Comparison of ENCODE assay signal across 8 cellular contexts in the genomic region with DNA sequence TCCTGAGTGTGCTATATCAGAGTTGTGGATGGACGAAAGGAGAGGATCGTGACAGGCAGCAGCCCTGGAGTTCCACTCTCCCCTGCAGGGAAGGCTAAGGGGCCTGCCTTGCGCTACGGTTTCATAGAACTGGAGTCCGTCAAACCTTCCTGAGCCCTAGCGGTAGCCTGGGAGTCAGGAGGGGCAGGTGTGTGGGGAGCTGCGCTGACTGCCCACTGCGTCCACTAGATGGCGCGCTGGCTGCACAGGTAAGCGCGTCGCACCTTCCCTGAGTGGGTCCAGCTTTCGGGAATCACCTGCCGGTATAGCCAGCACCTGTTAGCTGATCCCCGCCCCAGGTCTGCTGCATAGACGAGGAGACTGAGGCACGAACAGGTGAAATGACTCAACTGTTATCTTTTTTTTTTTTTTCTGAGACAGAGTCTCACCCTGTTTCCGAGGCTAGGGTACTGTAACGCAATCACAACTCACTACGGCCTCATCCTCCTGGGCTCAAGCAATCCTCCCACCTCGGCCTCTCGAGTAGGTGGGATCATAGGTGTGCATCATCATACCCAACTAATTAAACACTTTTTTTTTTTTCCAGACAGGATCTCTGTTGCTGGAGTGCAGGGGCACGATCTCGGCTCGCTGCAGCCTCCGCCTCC. TPM values are rescaled to one million over a fixed set of nuclear protein-coding genes. Genes with fewer than 3 reads are reported as not detected.
A peak's percentile ranks its signal among the peaks of the same experiment; 100 is the strongest.
DNase-seq lines count a peak whose midpoint lies in the region; ATAC-seq and TF ChIP-seq lines count a peak whose summit lies in the region.

No MANE protein-coding gene starts in this region.

- TF ChIP-seq CTCF in BE2C (IDR thresholded peaks at IDR 0.05; ENCODE audit: low read depth, low read length) (peak; percentile 87), dorsolateral prefrontal cortex (IDR thresholded peaks at IDR 0.05 in 54 of 56, conservative IDR thresholded peaks at IDR 0.05 in 2 of 56; ENCODE audit: low read depth in 1 of 56, partially characterized antibody in 56 of 56) (peak; percentile 30 to 84 (median 71))

- peak; percentile 65 for ATAC-seq in stimulated activated naive CD8-positive, alpha-beta T cell treated with anti-CD3 and anti-CD28 coated beads, Interleukin-15, Interleukin-2, amounts not matched to agents 100 U/mL and 50 U/mL, for 24 hours
- ATAC-seq in HG03139 (IDR thresholded peaks at IDR 0.05; ENCODE audit: unreplicated experiment): no peak

- H3K4me2 ChIP-seq in GM23248 (ENCODE audit: unreplicated experiment): no peak overlapping the region

- H3K4me3 ChIP-seq in BE2C (ENCODE audit: low read depth, low read length) (no peak overlapping the region), GM23248 (no peak overlapping the region), dorsolateral prefrontal cortex (no peak overlapping the region)

- H3K4me1 ChIP-seq in BE2C (no peaks in the 10 kb centered on the region), GM23248 (ENCODE audit: insufficient read depth) (peaks cover 24% of the 10 kb centered on the region)

- H3F3A ChIP-seq in GM23248 (ENCODE audit: insufficient read depth): peaks cover 10% of the 10 kb centered on the region

- intact Hi-C loops in dorsolateral prefrontal cortex (cut with DNase I): no loop called here

- DNase-seq in BE2C (peak; percentile 57), GM23248 (peak; percentile 48), NCI-H2196 treated with DMSO at 0.1 percent for 48 hours (lab: John Stamatoyannopoulos, UW; ENCODE audit: unreplicated experiment) (peak; percentile 54), dorsolateral prefrontal cortex (peak; percentile 27 to 67 (median 44)), myocyte (ENCODE audit: low read depth) (peak; percentile 35)
- DNase-seq in activated CD4-positive, alpha-beta T cell treated with anti-CD3 and anti-CD28 coated beads for 48 hours: peak; percentile 75
- DNase-seq in stimulated activated naive CD8-positive, alpha-beta T cell treated with anti-CD3 and anti-CD28 coated beads, Interleukin-15, Interleukin-2, amounts not matched to agents 100 U/mL and 50 U/mL, for 24 hours: peak; percentile 75

- H2AFZ ChIP-seq in GM23248: no peak overlapping the region

- no peaks in the 10 kb centered on the region for H4K20me1 ChIP-seq in GM23248 (ENCODE audit: insufficient read depth)

- H3K9ac ChIP-seq in GM23248: no peak overlapping the region

- in situ Hi-C loops in GM23248 (cut with MboI): no loop called here

- H3K36me3 ChIP-seq in BE2C: no peaks in the 10 kb centered on the region
- H3K36me3 ChIP-seq in GM23248 (ENCODE audit: low read depth): no peaks in the 10 kb centered on the region

- no peaks in the 10 kb centered on the region for H3K9me2 ChIP-seq in GM23248 (ENCODE audit: insufficient read depth)

- WGBS in GM23248 (ENCODE audit: low coverage in 1 of 2, low lambda C conversion rate in 2 of 2, missing lambda C conversion rate in 2 of 2), 2 experiments: 34% methylated on average over 27 of the region's 27 CpGs

- no peak overlapping the region for H3K27ac ChIP-seq in GM23248
- no peak overlapping the region for H3K27ac ChIP-seq in dorsolateral prefrontal cortex

- no peaks in the 10 kb centered on the region for H3K79me2 ChIP-seq in GM23248 (ENCODE audit: insufficient read depth)

- H3K27me3 ChIP-seq in BE2C: no peaks in the 10 kb centered on the region
- H3K27me3 ChIP-seq in GM23248 (replicated peaks; ENCODE audit: insufficient read depth): no peaks in the 10 kb centered on the region
- H3K27me3 ChIP-seq in dorsolateral prefrontal cortex: peaks cover 0 to 24% (median 5%) of the 10 kb centered on the region in 45 donors

- no peaks in the 10 kb centered on the region for H3K9me3 ChIP-seq in BE2C
- H3K9me3 ChIP-seq in GM23248 (ENCODE audit: low read depth): no peaks in the 10 kb centered on the region

RNA-seq across cellular contexts. Expression of a gene that starts 20.2 kb away (rescaled TPM):
- polyA plus RNA-seq in BE2C (2012; ENCODE audit: insufficient read depth, insufficient read length, low read depth): 0.22 TPM
- 4.2 and 5.9 TPM in 2 replicates for total RNA-seq in GM23248 (2014; rRNA removed; shearing (Covaris generic))
- 7.4 and 7.7 TPM in 2 replicates for polyA plus RNA-seq in GM23248 (2016; fragmentation: Nextera tagmentation; extraction: Ambion mirVana)
- 1 to 10 TPM in 36 of 120 experiments, under 1 TPM in 84; 0.12 to 4.9 (median 0.84) TPM for total RNA-seq in dorsolateral prefrontal cortex
- 19.7 and 21.3 TPM in 2 replicates for total RNA-seq in myocyte
- 10.5 TPM for polyA plus RNA-seq in myocyte (2012)
